9 cellular contexts compared by ENCODE assay signal in genomic region chr7:4684826-4685225, GRCh38. TPM values are rescaled to one million over a fixed set of nuclear protein-coding genes. Genes with fewer than 3 reads are reported as not detected.
A peak's percentile ranks its signal among the peaks of the same experiment; 100 is the strongest.
DNase-seq lines count a peak whose midpoint lies in the region; ATAC-seq and TF ChIP-seq lines count a peak whose summit lies in the region.
"Had no signal": no experiment of that assay in that cellular context is flagged by ENCODE, and none has a peak within 500 bp of the region (broad histone marks: within the 10 kb centered on the region; RNA-seq: fewer than 3 reads in every experiment).

No MANE protein-coding gene starts in this region.

- H3K36me3 ChIP-seq in fibroblast of lung (ENCODE audit: control insufficient read depth, insufficient read depth, low read length), result no peaks in the 10 kb centered on the region

- TF ChIP-seq CTCF in GM12865 (IDR thresholded peaks at IDR 0.05; ENCODE audit: insufficient read depth, low read depth, low read length, missing control alignments) (no peak), VCaP (conservative IDR thresholded peaks at IDR 0.05) (no peak), fibroblast of lung (conservative IDR thresholded peaks at IDR 0.05 in 1 of 2, IDR thresholded peaks at IDR 0.05 in 1 of 2; ENCODE audit: low read depth in 1 of 2, low read length in 2 of 2) (no peak)

- ATAC-seq in HG03196 (IDR thresholded peaks at IDR 0.05; ENCODE audit: unreplicated experiment) (no peak), GM19035 (IDR thresholded peaks at IDR 0.05; ENCODE audit: unreplicated experiment) (no peak)

- H2AFZ ChIP-seq in fibroblast of lung (ENCODE audit: low read length), result no peak overlapping the region

- peaks cover 64% of the 10 kb centered on the region for H3K79me2 ChIP-seq in fibroblast of lung (ENCODE audit: control insufficient read depth, insufficient read depth, low read length)

- H3K27ac ChIP-seq in VCaP, result peak overlapping the region; percentile 87
- peak overlapping the region; percentile 93 for H3K27ac ChIP-seq in fibroblast of lung (ENCODE audit: insufficient read depth, low read length)

- no peaks in the 10 kb centered on the region for H4K20me1 ChIP-seq in fibroblast of lung (ENCODE audit: control insufficient read depth, extremely low read depth, insufficient read depth, low read length)

- peak overlapping the region; percentile 79 for H3K4me2 ChIP-seq in fibroblast of lung (ENCODE audit: extremely low read depth, insufficient read depth, low read length)

- DNase-seq in GM12865 (ENCODE audit: low read depth) (no peak), fibroblast of lung (ENCODE audit: low read depth in 2 of 2) (no peak), skeletal muscle cell (ENCODE audit: low read depth) (no peak), NCI-H69 (lab: John Stamatoyannopoulos, UW) (no peak), NCI-H1436 (lab: John Stamatoyannopoulos, UW) (no peak)
- DNase-seq: SHP77 had no signal

- no peak overlapping the region for H3K9ac ChIP-seq in fibroblast of lung (ENCODE audit: insufficient read depth, low read length)

- no peaks in the 10 kb centered on the region for H3K27me3 ChIP-seq in fibroblast of lung (ENCODE audit: control insufficient read depth, insufficient read depth, low read length)

- H3K4me3 ChIP-seq in GM12865 (ENCODE audit: low read depth, low read length), result peak overlapping the region; percentile 97
- peak overlapping the region; percentile 45 to 90 (median 82) for H3K4me3 ChIP-seq in fibroblast of lung (replicated peaks in 1 of 4; ENCODE audit: control extremely low read depth in 1 of 4, insufficient read depth in 1 of 4, low read depth in 3 of 4, low read length in 4 of 4)
- peak overlapping the region; percentile 83 for H3K4me3 ChIP-seq in skeletal muscle cell (ENCODE audit: low read depth, low read length)

- H3K4me1 ChIP-seq in fibroblast of lung (ENCODE audit: control insufficient read depth, extremely low read depth, insufficient read depth, low read length), result peaks cover 7% of the 10 kb centered on the region

- no peaks in the 10 kb centered on the region for H3K9me3 ChIP-seq in fibroblast of lung (ENCODE audit: control insufficient read depth, insufficient read depth, low read depth, low read length)

RNA-seq across cellular contexts. Expression of gene FOXK1, which starts 2.7 kb away (rescaled TPM):
- total RNA-seq in fibroblast of lung, result 21.8 and 26.9 TPM in 2 replicates
- 5.2 and 8.2 TPM in 2 replicates for polyA plus RNA-seq in fibroblast of lung
- 10.8 and 12.4 TPM in 2 replicates for polyA plus RNA-seq in fibroblast of lung (2012)
- polyA minus RNA-seq in fibroblast of lung (ENCODE audit: low replicate concordance), result 30.8 and 36.6 TPM in 2 replicates
